ENCODE assay signal across 8 cellular contexts in genomic region chr9:132161743-132162187, GRCh38. TPM values are rescaled to one million over a fixed set of nuclear protein-coding genes. Genes with fewer than 3 reads are reported as not detected.
A peak's percentile ranks its signal among the peaks of the same experiment; 100 is the strongest.
DNase-seq lines count a peak whose midpoint lies in the region; ATAC-seq and TF ChIP-seq lines count a peak whose summit lies in the region.

TSS of gene NTNG2 (plus strand) at chr9:132162058. CDS start at chr9:132166832, 4,774 bp downstream.

- H3K27ac ChIP-seq in DND-41 (ENCODE audit: low read length) (no peak within 1 kb of the TSS), SU-DHL-6 (ENCODE audit: low read depth, low read length) (no peak within 1 kb of the TSS), prostate gland (peak within 1 kb of the TSS in 1 of 2 donors; percentile 66)

- DNase-seq in DND-41 (no peak), fibroblast of pulmonary artery (ENCODE audit: low read depth) (no peak), prostate gland (ENCODE audit: low spot score) (no peak), putamen (ENCODE audit: low spot score) (no peak), NCI-H526 treated with DMSO at 0.1 percent for 48 hours (lab: John Stamatoyannopoulos, UW) (no peak), SIG-M5 (lab: John Stamatoyannopoulos, UW) (no peak), DMS153 treated with DMSO at 0.1 percent for 48 hours (lab: John Stamatoyannopoulos, UW; ENCODE audit: unreplicated experiment) (no peak)

- intact Hi-C loops in prostate gland (cut with DNase I) = no loop called here

- H4K20me1 ChIP-seq in DND-41 (ENCODE audit: insufficient read depth, low read length) (peaks cover 10% of the 10 kb centered on the region), SU-DHL-6 (ENCODE audit: low read depth, low read length) (no peaks in the 10 kb centered on the region)

- H3K9ac ChIP-seq in DND-41 (ENCODE audit: low read depth, low read length) (peak within 1 kb of the TSS; percentile 50), SU-DHL-6 (ENCODE audit: low read length) (peak within 1 kb of the TSS; percentile 41; the same call in 1 of the 2 replicates)

- no peak for TF ChIP-seq POLR2A in prostate gland (IDR thresholded peaks at IDR 0.05)

- H3K4me1 ChIP-seq in DND-41 (ENCODE audit: insufficient read depth, low read length) = peaks cover 22% of the 10 kb centered on the region
- H3K4me1 ChIP-seq in prostate gland (replicated peaks) = peaks cover 11% of the 10 kb centered on the region

- H3F3A ChIP-seq in SU-DHL-6 (ENCODE audit: insufficient read depth) = no peaks in the 10 kb centered on the region

- TF ChIP-seq CTCF in DND-41 (IDR thresholded peaks at IDR 0.05; ENCODE audit: borderline replicate concordance, extremely low read depth, low read length, poor library complexity, severe bottlenecking) (no peak), SU-DHL-6 (IDR thresholded peaks at IDR 0.05; ENCODE audit: insufficient read depth, low read length, poor library complexity, severe bottlenecking) (no peak), fibroblast of pulmonary artery (IDR thresholded peaks at IDR 0.05; ENCODE audit: low read length, missing control alignments) (no peak), prostate gland (IDR thresholded peaks at IDR 0.05) (no peak)

- H3K9me3 ChIP-seq in DND-41 (ENCODE audit: insufficient read depth, low read length, severe bottlenecking) (no peaks in the 10 kb centered on the region), SU-DHL-6 (ENCODE audit: insufficient read depth, low read length) (no peaks in the 10 kb centered on the region), prostate gland (no peaks in the 10 kb centered on the region)

- H3K4me3 ChIP-seq in DND-41 (ENCODE audit: low read depth in 1 of 2, low read length in 2 of 2) = peak within 1 kb of the TSS; percentile 33 to 57; a peak in 3 of 4 replicates
- peak within 1 kb of the TSS; percentile 49 for H3K4me3 ChIP-seq in SU-DHL-6 (ENCODE audit: insufficient read depth, low read length, poor library complexity, severe bottlenecking)
- peak within 1 kb of the TSS; percentile 64 for H3K4me3 ChIP-seq in fibroblast of pulmonary artery (replicated peaks; ENCODE audit: low read depth, low read length)
- H3K4me3 ChIP-seq in prostate gland = peak within 1 kb of the TSS; percentile 53 to 57

- no peak for ATAC-seq in DND-41 (ENCODE audit: insufficient read depth, low read depth)

- H3K4me2 ChIP-seq in DND-41 (ENCODE audit: insufficient read depth, low read length) = peak within 1 kb of the TSS; percentile 68
- peak within 1 kb of the TSS; percentile 54 for H3K4me2 ChIP-seq in SU-DHL-6 (ENCODE audit: low read depth, low read length, poor library complexity, severe bottlenecking)

- H3K79me2 ChIP-seq in DND-41 (ENCODE audit: insufficient read depth, low read length) = no peaks in the 10 kb centered on the region
- H3K79me2 ChIP-seq in SU-DHL-6 (ENCODE audit: insufficient read depth, low read length) = no peaks in the 10 kb centered on the region

- 1% methylated on average over 33 of the region's 67 CpGs for WGBS in prostate gland

- H3K36me3 ChIP-seq in DND-41 (ENCODE audit: insufficient read depth, low read length) = no peaks in the 10 kb centered on the region
- no peaks in the 10 kb centered on the region for H3K36me3 ChIP-seq in SU-DHL-6 (ENCODE audit: low read length)
- no peaks in the 10 kb centered on the region for H3K36me3 ChIP-seq in prostate gland

- H3K27me3 ChIP-seq in DND-41 (ENCODE audit: insufficient read depth, low read length, poor library complexity) (peaks cover 72% of the 10 kb centered on the region), SU-DHL-6 (ENCODE audit: low read length) (no peaks in the 10 kb centered on the region), prostate gland (replicated peaks; ENCODE audit: insufficient read depth) (no peaks in the 10 kb centered on the region)

- peak within 1 kb of the TSS; percentile 55 for H2AFZ ChIP-seq in DND-41 (ENCODE audit: low read depth, low read length)
- no peak within 1 kb of the TSS for H2AFZ ChIP-seq in SU-DHL-6 (ENCODE audit: low read depth, low read length, severe bottlenecking)

- no peaks in the 10 kb centered on the region for H3K9me2 ChIP-seq in SU-DHL-6 (replicated peaks; ENCODE audit: insufficient read depth, low read length)

RNA-seq across cellular contexts. Expression of gene NTNG2, which starts in this region (rescaled TPM):
- 10 to 100 TPM; 12.7 to 37.4 TPM for total RNA-seq in prostate gland
